ENCODE assay signal across 12 cellular contexts in genomic region chr12:1443421-1444141, GRCh38.
DNase-seq lines count a peak whose midpoint lies in the region; ATAC-seq and TF ChIP-seq lines count a peak whose summit lies in the region.
"Had no signal": no experiment of that assay in that cellular context is flagged by ENCODE, and none has a peak within 500 bp of the region (broad histone marks: within the 10 kb centered on the region; RNA-seq: fewer than 3 reads in every experiment).

No MANE protein-coding gene starts in this region.

- TF ChIP-seq CTCF in fibroblast of pulmonary artery (IDR thresholded peaks at IDR 0.05; ENCODE audit: low read length, missing control alignments): no peak
- no peak for TF ChIP-seq CTCF in progenitor cell of endocrine pancreas (IDR thresholded peaks at IDR 0.05; ENCODE audit: unreplicated experiment)

- no peak for ATAC-seq in activated T-helper 17 cell treated with anti-CD3 and anti-CD28 coated beads, Interleukin-2, amount 50 U/mL, for 72 hours (replicated peaks)

- H3K27ac Mint-ChIP-seq in activated T-helper 17 cell treated with anti-CD3 and anti-CD28 coated beads, Interleukin-2, amount 50 U/mL, for 72 hours: peak overlapping the region; percentile 54
- peak overlapping the region; percentile 50 for H3K27ac Mint-ChIP-seq in progenitor cell of endocrine pancreas
- H3K27ac Mint-ChIP-seq: CD4-positive, alpha-beta T cell; memory B cell had no signal

- H3K4me3 ChIP-seq in fibroblast of pulmonary artery (replicated peaks; ENCODE audit: low read depth, low read length): no peak overlapping the region

- no peaks in the 10 kb centered on the region for H3K4me1 Mint-ChIP-seq in activated T-helper 17 cell treated with anti-CD3 and anti-CD28 coated beads, Interleukin-2, amount 50 U/mL, for 72 hours
- peaks cover 10% of the 10 kb centered on the region for H3K4me1 Mint-ChIP-seq in progenitor cell of endocrine pancreas (ENCODE audit: low read depth)
- H3K4me1 Mint-ChIP-seq: memory B cell had no signal

- H3K9me3 Mint-ChIP-seq in activated T-helper 17 cell treated with anti-CD3 and anti-CD28 coated beads, Interleukin-2, amount 50 U/mL, for 72 hours: no peaks in the 10 kb centered on the region
- no peaks in the 10 kb centered on the region for H3K9me3 Mint-ChIP-seq in progenitor cell of endocrine pancreas (ENCODE audit: low read depth)
- H3K9me3 Mint-ChIP-seq: CD4-positive, alpha-beta T cell; memory B cell had no signal

- no peak overlapping the region for H3K4me3 Mint-ChIP-seq in activated T-helper 17 cell treated with anti-CD3 and anti-CD28 coated beads, Interleukin-2, amount 50 U/mL, for 72 hours
- no peak overlapping the region for H3K4me3 Mint-ChIP-seq in progenitor cell of endocrine pancreas (ENCODE audit: low read depth)
- H3K4me3 Mint-ChIP-seq: CD4-positive, alpha-beta T cell; memory B cell had no signal

- DNase-seq in EH (ENCODE audit: low read depth): peak; percentile 87
- DNase-seq in fibroblast of pulmonary artery (ENCODE audit: low read depth): peak; percentile 42
- no peak for DNase-seq in progenitor cell of endocrine pancreas (ENCODE audit: low spot score, unreplicated experiment)
- DNase-seq in stimulated activated CD4-positive, alpha-beta T cell treated with anti-CD3 and anti-CD28 coated beads, Interleukin-2, amount 100 ng/mL, for 24 hours: no peak
- no peak for DNase-seq in ecto neural progenitor cell (ENCODE audit: low spot score)
- no peak for DNase-seq in MV-4-11 (lab: John Stamatoyannopoulos, UW)
- no peak for DNase-seq in NCI-H510A treated with DMSO at 0.1 percent for 48 hours (lab: John Stamatoyannopoulos, UW)
- DNase-seq: CD4-positive, alpha-beta T cell; erythroblast; NCI-H1417 had no signal

- peaks cover 35% of the 10 kb centered on the region for H3K36me3 Mint-ChIP-seq in activated T-helper 17 cell treated with anti-CD3 and anti-CD28 coated beads, Interleukin-2, amount 50 U/mL, for 72 hours (ENCODE audit: low read depth)
- H3K36me3 Mint-ChIP-seq in progenitor cell of endocrine pancreas (ENCODE audit: insufficient read depth): peaks cover 27% of the 10 kb centered on the region

- H3K27me3 Mint-ChIP-seq in activated T-helper 17 cell treated with anti-CD3 and anti-CD28 coated beads, Interleukin-2, amount 50 U/mL, for 72 hours: no peaks in the 10 kb centered on the region
- no peaks in the 10 kb centered on the region for H3K27me3 Mint-ChIP-seq in progenitor cell of endocrine pancreas
- H3K27me3 Mint-ChIP-seq: CD4-positive, alpha-beta T cell; memory B cell had no signal

Comparison
In these comparisons a context has a peak if more than half of its experiments do, and no peak if none do; other contexts are left out.
1. DNase-seq: peak in EH (single experiment) and fibroblast of pulmonary artery (single experiment); none in progenitor cell of endocrine pancreas (single experiment), stimulated activated CD4-positive, alpha-beta T cell treated with anti-CD3 and anti-CD28 coated beads, Interleukin-2, amount 100 ng/mL, for 24 hours (0 of 2), ecto neural progenitor cell (single experiment), MV-4-11 (single experiment) and NCI-H510A treated with DMSO at 0.1 percent for 48 hours (single experiment).